Comparison of ENCODE assay signal across 15 cellular contexts in the genomic region with DNA sequence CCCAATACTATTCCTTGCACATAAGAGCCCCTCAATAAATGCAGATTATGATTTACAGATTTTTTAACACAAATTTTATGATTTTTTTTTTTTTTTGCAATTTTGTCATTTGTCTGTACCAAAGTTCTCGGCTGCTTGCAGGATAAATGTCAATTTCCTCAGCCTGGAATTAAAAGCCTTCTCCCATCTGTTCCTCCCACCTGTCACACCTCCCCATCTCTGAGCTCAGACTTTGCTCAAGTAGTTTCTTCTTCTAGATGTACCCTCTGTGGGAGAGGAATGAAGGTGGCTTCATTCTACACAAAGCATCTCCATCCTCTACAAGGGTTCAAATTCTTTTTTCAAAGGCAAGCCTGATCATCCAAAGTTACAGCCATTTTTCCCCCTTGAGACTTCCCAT.
A peak's percentile ranks its signal among the peaks of the same experiment; 100 is the strongest.
DNase-seq lines count a peak whose midpoint lies in the region; ATAC-seq and TF ChIP-seq lines count a peak whose summit lies in the region.
"Had no signal": no experiment of that assay in that cellular context is flagged by ENCODE, and none has a peak within 500 bp of the region (broad histone marks: within the 10 kb centered on the region; RNA-seq: fewer than 3 reads in every experiment).

No MANE protein-coding gene starts in this region.

- H3K9me3 ChIP-seq in WERI-Rb-1 (ENCODE audit: severe bottlenecking) = no peaks in the 10 kb centered on the region
- no peaks in the 10 kb centered on the region for H3K9me3 ChIP-seq in colonic mucosa
- H3K9me3 ChIP-seq in heart left ventricle = peaks cover 0 to 9% (median 0%) of the 10 kb centered on the region in 12 donors
- H3K9me3 ChIP-seq in SJCRH30 (replicated peaks) = no peaks in the 10 kb centered on the region

- peak; percentile 40 for DNase-seq in DMS 273 treated with DMSO at 0.1 percent for 48 hours (lab: John Stamatoyannopoulos, UW)
- peak; percentile 44 for DNase-seq in NCI-H2171 (lab: John Stamatoyannopoulos, UW)
- peak; percentile 60 for DNase-seq in NCI-H69 (lab: John Stamatoyannopoulos, UW)
- peak; percentile 56 for DNase-seq in WERI-Rb-1
- DNase-seq in colonic mucosa = no peak
- no peak for DNase-seq in heart left ventricle
- no peak for DNase-seq in DMS114 treated with DMSO at 0.1 percent for 48 hours (lab: John Stamatoyannopoulos, UW; ENCODE audit: unreplicated experiment)
- DNase-seq in SJCRH30 = no peak
- DNase-seq: Calu3; CD8-positive, alpha-beta T cell; DMS153; DMS79; HCEC 1CT had no signal

- no peaks in the 10 kb centered on the region for H3K27me3 ChIP-seq in WERI-Rb-1 (ENCODE audit: insufficient read depth, low read depth, severe bottlenecking)
- H3K27me3 ChIP-seq in colonic mucosa = no peaks in the 10 kb centered on the region
- H3K27me3 ChIP-seq in heart left ventricle = no peaks in the 10 kb centered on the region
- H3K27me3 ChIP-seq in SJCRH30 = no peaks in the 10 kb centered on the region
- H3K27me3 ChIP-seq: BLaER1 treated with 17β-estradiol and CSF1 and Interleukin-3, amounts not matched to agents 10 nM and 100 nM had no signal

- peak overlapping the region; percentile 70 for H3K27ac ChIP-seq in WERI-Rb-1
- H3K27ac ChIP-seq in colonic mucosa = no peak overlapping the region
- H3K27ac ChIP-seq in heart left ventricle = no peak overlapping the region
- no peak overlapping the region for H3K27ac ChIP-seq in SJCRH30
- H3K27ac ChIP-seq: BLaER1 treated with 17β-estradiol and CSF1 and Interleukin-3, amounts not matched to agents 10 nM and 100 nM had no signal

- H3K36me3 ChIP-seq in WERI-Rb-1 (no peaks in the 10 kb centered on the region), colonic mucosa (no peaks in the 10 kb centered on the region), heart left ventricle (no peaks in the 10 kb centered on the region), SJCRH30 (no peaks in the 10 kb centered on the region)
- H3K36me3 ChIP-seq: BLaER1 treated with 17β-estradiol and CSF1 and Interleukin-3, amounts not matched to agents 10 nM and 100 nM had no signal

- ATAC-seq in heart left ventricle = no peak
- ATAC-seq: CD8-positive, alpha-beta T cell; GM12878 had no signal

- TF ChIP-seq POLR2A in heart left ventricle (IDR thresholded peaks at IDR 0.05) = no peak

- H3K9ac ChIP-seq in colonic mucosa (ENCODE audit: low read depth in 2 of 2, low read length in 2 of 2) = no peak overlapping the region
- H3K9ac ChIP-seq: BLaER1 treated with 17β-estradiol and CSF1 and Interleukin-3, amounts not matched to agents 10 nM and 100 nM had no signal

- WGBS in heart left ventricle, 4 donors = 86 to 98% (median 96%) methylated on average over 1 of the region's 1 CpG

- H3K4me1 ChIP-seq in colonic mucosa = no peaks in the 10 kb centered on the region
- H3K4me1 ChIP-seq in heart left ventricle = no peaks in the 10 kb centered on the region
- peaks cover 6% of the 10 kb centered on the region for H3K4me1 ChIP-seq in SJCRH30
- H3K4me1 ChIP-seq: BLaER1 treated with 17β-estradiol and CSF1 and Interleukin-3, amounts not matched to agents 10 nM and 100 nM had no signal

- TF ChIP-seq CTCF in WERI-Rb-1 (IDR thresholded peaks at IDR 0.05; ENCODE audit: low read depth, low read length) (no peak), colonic mucosa (IDR thresholded peaks at IDR 0.05) (no peak), heart left ventricle (IDR thresholded peaks at IDR 0.05) (no peak)

- intact Hi-C loops in colonic mucosa (cut with DNase I) = no loop called here
- intact Hi-C loops in heart left ventricle (cut with DNase I) = no loop called here

- H3K4me3 ChIP-seq in WERI-Rb-1 (ENCODE audit: low read depth, low read length) = no peak overlapping the region
- no peak overlapping the region for H3K4me3 ChIP-seq in colonic mucosa
- no peak overlapping the region for H3K4me3 ChIP-seq in heart left ventricle
- H3K4me3 ChIP-seq in SJCRH30 = no peak overlapping the region
- H3K4me3 ChIP-seq: BLaER1 treated with 17β-estradiol and CSF1 and Interleukin-3, amounts not matched to agents 10 nM and 100 nM; GM12878 had no signal

Comparison
In these comparisons a context has a peak if more than half of its experiments do, and no peak if none do; other contexts are left out.
1. DNase-seq: peak in DMS 273 treated with DMSO at 0.1 percent for 48 hours (single experiment), NCI-H2171 (single experiment), NCI-H69 (single experiment) and WERI-Rb-1 (single experiment); none in colonic mucosa (single experiment), heart left ventricle (0 of 5), DMS114 treated with DMSO at 0.1 percent for 48 hours (single experiment) and SJCRH30 (0 of 2).